8 cellular contexts compared by ENCODE assay signal in the genomic region with DNA sequence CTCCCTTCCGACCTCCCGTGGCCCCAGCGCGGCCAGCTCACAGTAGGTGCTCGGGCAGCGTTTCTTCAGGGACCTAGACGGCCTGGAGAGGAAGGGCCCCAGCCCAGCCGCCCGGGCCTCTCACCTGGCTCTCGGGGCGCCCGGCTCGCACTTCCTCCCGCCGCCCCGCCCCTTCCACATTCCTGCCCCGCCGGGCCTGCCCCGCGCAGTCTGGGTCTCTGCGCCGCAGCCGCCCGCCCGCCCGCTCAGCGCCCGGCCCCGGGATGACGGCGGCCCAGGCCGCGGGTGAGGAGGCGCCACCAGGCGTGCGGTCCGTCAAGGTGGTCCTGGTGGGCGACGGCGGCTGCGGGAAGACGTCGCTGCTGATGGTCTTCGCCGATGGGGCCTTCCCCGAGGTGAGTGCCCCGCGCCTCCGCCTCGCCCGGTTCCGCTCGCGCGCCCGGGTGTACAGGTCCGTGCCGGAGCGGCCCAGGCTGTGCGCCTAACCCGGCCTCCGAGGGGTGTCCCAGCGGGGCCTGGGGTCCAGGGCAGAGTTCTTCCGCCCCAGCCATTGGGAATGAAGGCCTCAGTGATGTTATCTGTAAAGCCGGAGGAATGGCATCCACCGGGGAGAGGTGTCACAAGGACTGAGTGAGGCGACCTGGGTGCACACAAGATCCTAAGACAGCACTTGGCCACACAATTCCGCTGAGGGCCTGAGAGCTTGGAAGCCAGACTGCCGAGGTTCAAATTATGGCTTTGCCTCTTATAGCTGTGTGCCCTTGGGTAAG. TPM values are rescaled to one million over a fixed set of nuclear protein-coding genes. Genes with fewer than 3 reads are reported as not detected.
A peak's percentile ranks its signal among the peaks of the same experiment; 100 is the strongest.
DNase-seq lines count a peak whose midpoint lies in the region; TF ChIP-seq lines count a peak whose summit lies in the region.

TSS of gene RHOD (plus strand) at position 208 of the 770 bp plus-strand sequence. CDS start at position 264, 56 bp downstream.

- H3K9ac ChIP-seq in muscle layer of colon (ENCODE audit: low read length), result peak within 1 kb of the TSS; percentile 44

- H3K36me3 ChIP-seq in muscle layer of colon (ENCODE audit: insufficient read depth, low read length), result no peaks in the 10 kb centered on the region

- H3K4me3 Mint-ChIP-seq in endothelial cell (ENCODE audit: unreplicated experiment), result peak within 1 kb of the TSS; percentile 82

- peaks cover 1% of the 10 kb centered on the region for H3K27me3 Mint-ChIP-seq in endothelial cell (ENCODE audit: unreplicated experiment)

- no peak within 1 kb of the TSS for H3K27ac Mint-ChIP-seq in endothelial cell (ENCODE audit: unreplicated experiment)

- no peaks in the 10 kb centered on the region for H3K9me3 ChIP-seq in muscle layer of colon (ENCODE audit: low read length)

- no peaks in the 10 kb centered on the region for H3K9me3 Mint-ChIP-seq in endothelial cell (ENCODE audit: unreplicated experiment)

- peaks cover 14% of the 10 kb centered on the region for H3K4me1 ChIP-seq in muscle layer of colon (ENCODE audit: insufficient read depth, low read length)

- peak within 1 kb of the TSS; percentile 74 for H3K27ac ChIP-seq in muscle layer of colon (ENCODE audit: low read depth, low read length)

- TF ChIP-seq CTCF in GM12875 (IDR thresholded peaks at IDR 0.05; ENCODE audit: borderline replicate concordance, insufficient read depth, low read depth, low read length), result no peak
- no peak for TF ChIP-seq CTCF in endothelial cell (IDR thresholded peaks at IDR 0.05; ENCODE audit: unreplicated experiment)

- peaks cover 2% of the 10 kb centered on the region for H3K4me1 Mint-ChIP-seq in endothelial cell (ENCODE audit: unreplicated experiment)

- H3K36me3 Mint-ChIP-seq in endothelial cell (ENCODE audit: low read depth, unreplicated experiment), result no peaks in the 10 kb centered on the region

- H3K4me3 ChIP-seq in GM12875 (ENCODE audit: low read depth, low read length) (peak within 1 kb of the TSS; percentile 45), muscle layer of colon (ENCODE audit: low read depth in 1 of 2, low read length in 2 of 2) (peak within 1 kb of the TSS; percentile 79 to 88)

- peak; percentile 34 for DNase-seq in activated CD4-positive, alpha-beta T cell treated with anti-CD3 and anti-CD28 coated beads for 48 hours
- peak; percentile 59 for DNase-seq in endothelial cell (ENCODE audit: low spot score)
- no peak for DNase-seq in hippocampal formation (lab: John Stamatoyannopoulos, UW)
- no peak for DNase-seq in NCI-H1092 treated with DMSO at 0.1 percent for 48 hours (lab: John Stamatoyannopoulos, UW)
- DNase-seq in NCI-H2029 (lab: John Stamatoyannopoulos, UW), result no peak
- DNase-seq in SKM-1 (lab: John Stamatoyannopoulos, UW; ENCODE audit: unreplicated experiment), result no peak

- H3K27me3 ChIP-seq in muscle layer of colon (ENCODE audit: control insufficient read depth in 1 of 2, insufficient read depth in 2 of 2, low read length in 2 of 2), result peaks cover 0 to 8% of the 10 kb centered on the region in 2 donors

RNA-seq across cellular contexts. Expression of gene RHOD, which starts in this region (rescaled TPM):
- 10.5 TPM for total RNA-seq in endothelial cell (ENCODE audit: unreplicated experiment)

Comparison
In these comparisons a context has a peak if more than half of its experiments do, and no peak if none do; other contexts are left out.
1. DNase-seq: peak in activated CD4-positive, alpha-beta T cell treated with anti-CD3 and anti-CD28 coated beads for 48 hours (single experiment) and endothelial cell (single experiment); none in hippocampal formation (0 of 2), NCI-H1092 treated with DMSO at 0.1 percent for 48 hours (single experiment), NCI-H2029 (single experiment) and SKM-1 (single experiment).